ENCODE assay signal across 20 cellular contexts in the genomic region with DNA sequence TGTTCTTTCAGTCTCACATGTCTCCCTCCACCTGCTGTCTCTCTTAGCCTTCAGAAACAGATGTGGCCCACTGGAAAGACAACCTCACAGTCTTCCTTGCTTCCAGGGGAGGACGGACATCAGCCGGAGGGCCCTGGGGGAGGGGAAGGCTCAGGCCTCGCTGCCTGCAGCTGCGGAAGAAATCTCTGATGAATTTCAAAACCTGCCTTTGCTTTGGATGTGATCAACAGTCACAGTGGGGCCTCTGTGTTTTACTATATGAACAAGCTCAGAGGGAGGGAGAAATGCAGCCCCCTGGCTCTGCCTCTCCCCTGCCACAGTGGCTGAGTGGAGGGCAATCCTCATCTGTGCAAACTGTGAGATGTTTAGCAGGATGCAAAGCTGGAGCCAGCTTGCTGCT.
DNase-seq lines count a peak whose midpoint lies in the region; ATAC-seq and TF ChIP-seq lines count a peak whose summit lies in the region.
"Had no signal": no experiment of that assay in that cellular context is flagged by ENCODE, and none has a peak within 500 bp of the region (broad histone marks: within the 10 kb centered on the region; RNA-seq: fewer than 3 reads in every experiment).

No MANE protein-coding gene starts in this region.

- no peak overlapping the region for H3K27ac Mint-ChIP-seq in effector memory CD8-positive, alpha-beta T cell
- H3K27ac Mint-ChIP-seq: CD4-positive, CD25-positive, alpha-beta regulatory T cell had no signal

- TF ChIP-seq RAD21 in neural cell (conservative IDR thresholded peaks at IDR 0.05), result no peak

- H3K79me2 ChIP-seq in neural cell (replicated peaks; ENCODE audit: insufficient read depth, low read length), result no peaks in the 10 kb centered on the region

- no peaks in the 10 kb centered on the region for H4K20me1 ChIP-seq in neural cell (ENCODE audit: insufficient read depth)

- intact Hi-C loops in dorsolateral prefrontal cortex (cut with DNase I), result no loop called here
- intact Hi-C loops in ovary (cut with DNase I), result no loop called here

- no peak overlapping the region for H3K4me2 ChIP-seq in neural cell (ENCODE audit: low read length)

- 52 to 70% (median 54%) methylated on average over 4 of the region's 4 CpGs for WGBS in ovary, 3 donors

- no peak for ATAC-seq in effector memory CD8-positive, alpha-beta T cell (replicated peaks)

- TF ChIP-seq EP300 in neural cell (conservative IDR thresholded peaks at IDR 0.05; ENCODE audit: poor library complexity, severe bottlenecking), result no peak
- no peak for TF ChIP-seq EP300 in ovary (IDR thresholded peaks at IDR 0.05)

- peak overlapping the region; percentile 40 for H3K9ac ChIP-seq in neural cell (ENCODE audit: low read length)

- H3K9me2 ChIP-seq in neural cell (ENCODE audit: insufficient read depth, low read length), result no peaks in the 10 kb centered on the region

- H3K4me3 ChIP-seq in dorsolateral prefrontal cortex (peak overlapping the region in 9 of 59 donors; percentile 3 to 31 (median 13)), neural cell (ENCODE audit: low read length) (no peak overlapping the region), ovary (no peak overlapping the region)
- H3K4me3 ChIP-seq: HAP-1, Peyer's patch had no signal

- DNase-seq in dorsolateral prefrontal cortex (no peak), superior temporal gyrus (ENCODE audit: extremely low spot score) (peak; percentile 43), DMS79 (lab: John Stamatoyannopoulos, UW) (no peak), ovary (no peak), DMS 273 treated with DMSO at 0.1 percent for 48 hours (lab: John Stamatoyannopoulos, UW) (no peak)
- no peak for DNase-seq in effector memory CD8-positive, alpha-beta T cell
- DNase-seq: Caco-2; CD4-positive, CD25-positive, alpha-beta regulatory T cell; KBM-7; NCI-H1105; NCI-H1694; NCI-H2081; NCI-H2171 treated with DMSO at 0.1 percent for 48 hours; NCI-H524 treated with DMSO at 0.1 percent for 48 hours; NCI-H82; Peyer's patch had no signal

- peaks cover 0 to 2% of the 10 kb centered on the region in 2 donors for H3K4me1 Mint-ChIP-seq in effector memory CD8-positive, alpha-beta T cell (ENCODE audit: low read depth in 2 of 2)
- H3K4me1 Mint-ChIP-seq: CD4-positive, CD25-positive, alpha-beta regulatory T cell had no signal

- no peaks in the 10 kb centered on the region for H3K36me3 Mint-ChIP-seq in effector memory CD8-positive, alpha-beta T cell (ENCODE audit: insufficient read depth)
- H3K36me3 Mint-ChIP-seq: CD4-positive, CD25-positive, alpha-beta regulatory T cell had no signal

- no peaks in the 10 kb centered on the region for H3F3A ChIP-seq in neural cell (ENCODE audit: insufficient read depth, low read length, poor library complexity, severe bottlenecking)

- peaks cover 0 to 2% of the 10 kb centered on the region in 2 donors for H3K9me3 Mint-ChIP-seq in effector memory CD8-positive, alpha-beta T cell

- no peak for TF ChIP-seq POLR2A in ovary (IDR thresholded peaks at IDR 0.05)

- no peak overlapping the region for H3K4me3 Mint-ChIP-seq in effector memory CD8-positive, alpha-beta T cell
- H3K4me3 Mint-ChIP-seq: CD4-positive, CD25-positive, alpha-beta regulatory T cell had no signal

- H3K9me3 ChIP-seq in KOPT-K1 (ENCODE audit: insufficient read depth, low read length, poor library complexity, severe bottlenecking) (no peaks in the 10 kb centered on the region), neural cell (ENCODE audit: low read length) (no peaks in the 10 kb centered on the region), ovary (no peaks in the 10 kb centered on the region)
- H3K9me3 ChIP-seq: Caco-2, HAP-1, Peyer's patch had no signal

- no peaks in the 10 kb centered on the region for H3K4me1 ChIP-seq in ovary (ENCODE audit: insufficient read depth)
- H3K4me1 ChIP-seq: Caco-2, HAP-1, Peyer's patch had no signal

- H3K27me3 ChIP-seq in dorsolateral prefrontal cortex (no peaks in the 10 kb centered on the region), neural cell (ENCODE audit: insufficient read depth, low read depth, low read length) (no peaks in the 10 kb centered on the region), ovary (no peaks in the 10 kb centered on the region)
- H3K27me3 ChIP-seq: Peyer's patch had no signal

- no peak overlapping the region for H2AFZ ChIP-seq in neural cell (ENCODE audit: low read depth, low read length)

- H3K27ac ChIP-seq in KOPT-K1 (ENCODE audit: low read depth, low read length, poor library complexity, severe bottlenecking) (peak overlapping the region; percentile 56), dorsolateral prefrontal cortex (peak overlapping the region in 56 of 59 donors; percentile 22 to 91 (median 74)), neural cell (ENCODE audit: low read length) (peak overlapping the region; percentile 11), ovary (no peak overlapping the region)
- H3K27ac ChIP-seq: HL-60, Peyer's patch had no signal

- H3K36me3 ChIP-seq in KOPT-K1 (ENCODE audit: insufficient read depth, low read length) (no peaks in the 10 kb centered on the region), neural cell (ENCODE audit: insufficient read depth, low read length) (no peaks in the 10 kb centered on the region), ovary (no peaks in the 10 kb centered on the region)
- H3K36me3 ChIP-seq: HAP-1, Peyer's patch had no signal

- no peak for TF ChIP-seq CTCF in dorsolateral prefrontal cortex (IDR thresholded peaks at IDR 0.05 in 54 of 56, conservative IDR thresholded peaks at IDR 0.05 in 2 of 56; ENCODE audit: low read depth in 1 of 56, partially characterized antibody in 56 of 56)
- TF ChIP-seq CTCF in neural cell (IDR thresholded peaks at IDR 0.05; ENCODE audit: poor library complexity, severe bottlenecking), result no peak
- TF ChIP-seq CTCF in ovary (IDR thresholded peaks at IDR 0.05), result no peak

- H3K27me3 Mint-ChIP-seq in effector memory CD8-positive, alpha-beta T cell, result no peaks in the 10 kb centered on the region
- H3K27me3 Mint-ChIP-seq: CD4-positive, CD25-positive, alpha-beta regulatory T cell had no signal

TF ChIP-seq in neural cell, 6 proteins besides CTCF, POLR2A, EP300 and RAD21:
- TF ChIP-seq POLR2AphosphoS5 (IDR thresholded peaks at IDR 0.05) (no peak), MXI1 (conservative IDR thresholded peaks at IDR 0.05; ENCODE audit: poor library complexity, severe bottlenecking) (no peak), SMC3 (conservative IDR thresholded peaks at IDR 0.05; ENCODE audit: poor library complexity) (no peak), EZH2 (IDR thresholded peaks at IDR 0.05; ENCODE audit: borderline replicate concordance, insufficient read depth, low read length, poor library complexity, severe bottlenecking) (no peak), TAF1 (IDR thresholded peaks at IDR 0.05; ENCODE audit: low read depth) (no peak)
- TF ChIP-seq, protein P1, sequence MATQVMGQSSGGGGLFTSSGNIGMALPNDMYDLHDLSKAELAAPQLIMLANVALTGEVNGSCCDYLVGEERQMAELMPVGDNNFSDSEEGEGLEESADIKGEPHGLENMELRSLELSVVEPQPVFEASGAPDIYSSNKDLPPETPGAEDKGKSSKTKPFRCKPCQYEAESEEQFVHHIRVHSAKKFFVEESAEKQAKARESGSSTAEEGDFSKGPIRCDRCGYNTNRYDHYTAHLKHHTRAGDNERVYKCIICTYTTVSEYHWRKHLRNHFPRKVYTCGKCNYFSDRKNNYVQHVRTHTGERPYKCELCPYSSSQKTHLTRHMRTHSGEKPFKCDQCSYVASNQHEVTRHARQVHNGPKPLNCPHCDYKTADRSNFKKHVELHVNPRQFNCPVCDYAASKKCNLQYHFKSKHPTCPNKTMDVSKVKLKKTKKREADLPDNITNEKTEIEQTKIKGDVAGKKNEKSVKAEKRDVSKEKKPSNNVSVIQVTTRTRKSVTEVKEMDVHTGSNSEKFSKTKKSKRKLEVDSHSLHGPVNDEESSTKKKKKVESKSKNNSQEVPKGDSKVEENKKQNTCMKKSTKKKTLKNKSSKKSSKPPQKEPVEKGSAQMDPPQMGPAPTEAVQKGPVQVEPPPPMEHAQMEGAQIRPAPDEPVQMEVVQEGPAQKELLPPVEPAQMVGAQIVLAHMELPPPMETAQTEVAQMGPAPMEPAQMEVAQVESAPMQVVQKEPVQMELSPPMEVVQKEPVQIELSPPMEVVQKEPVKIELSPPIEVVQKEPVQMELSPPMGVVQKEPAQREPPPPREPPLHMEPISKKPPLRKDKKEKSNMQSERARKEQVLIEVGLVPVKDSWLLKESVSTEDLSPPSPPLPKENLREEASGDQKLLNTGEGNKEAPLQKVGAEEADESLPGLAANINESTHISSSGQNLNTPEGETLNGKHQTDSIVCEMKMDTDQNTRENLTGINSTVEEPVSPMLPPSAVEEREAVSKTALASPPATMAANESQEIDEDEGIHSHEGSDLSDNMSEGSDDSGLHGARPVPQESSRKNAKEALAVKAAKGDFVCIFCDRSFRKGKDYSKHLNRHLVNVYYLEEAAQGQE (IDR thresholded peaks at IDR 0.05; ENCODE audit: borderline replicate concordance), result no peak

Comparison
In these comparisons a context has a peak if more than half of its experiments do, and no peak if none do; other contexts are left out.
1. H3K27ac ChIP-seq: peak in KOPT-K1 (single experiment), dorsolateral prefrontal cortex (56 of 59) and neural cell (single experiment); none in ovary (0 of 2).